Comparison of ENCODE assay signal across 18 cellular contexts in genomic region chr17:67492824-67493490, GRCh38.
DNase-seq lines count a peak whose midpoint lies in the region; ATAC-seq and TF ChIP-seq lines count a peak whose summit lies in the region.
"Had no signal": no experiment of that assay in that cellular context is flagged by ENCODE, and none has a peak within 500 bp of the region (broad histone marks: within the 10 kb centered on the region; RNA-seq: fewer than 3 reads in every experiment).

No MANE protein-coding gene starts in this region.

- TF ChIP-seq CTCF in dorsolateral prefrontal cortex (IDR thresholded peaks at IDR 0.05 in 54 of 56, conservative IDR thresholded peaks at IDR 0.05 in 2 of 56; ENCODE audit: low read depth in 1 of 56, partially characterized antibody in 56 of 56) = no peak
- TF ChIP-seq CTCF in MCF 10A (IDR thresholded peaks at IDR 0.05; ENCODE audit: unreplicated experiment) = no peak

- DNase-seq in left ventricle myocardium superior (no peak), Right ventricle myocardium superior (no peak), dorsolateral prefrontal cortex (peak in 2 of 10 donors; percentile 25 to 46), MCF 10A (ENCODE audit: unreplicated experiment) (no peak), SIG-M5 treated with dmso at 0.1 percent for 504 hours (lab: John Stamatoyannopoulos, UW; ENCODE audit: unreplicated experiment) (no peak)
- no peak for DNase-seq in naive thymus-derived CD4-positive, alpha-beta T cell
- DNase-seq: activated B cell treated with CpG ODN at 0.5 μM for 24 hours; activated CD8-positive, alpha-beta memory T cell treated with anti-CD3 and anti-CD28 coated beads, Interleukin-2, amount 50 U/mL, for 48 hours; amniotic stem cell; DMS79; effector CD8-positive, alpha-beta T cell; NCI-H1048; NCI-H226; spleen; transverse colon had no signal

- H3K4me3 ChIP-seq in dorsolateral prefrontal cortex = peak overlapping the region in 54 of 59 donors; percentile 3 to 61 (median 30)
- H3K4me3 ChIP-seq in naive thymus-derived CD4-positive, alpha-beta T cell (ENCODE audit: low read length) = no peak overlapping the region
- H3K4me3 ChIP-seq: neural progenitor cell, spleen, transverse colon had no signal

- no peaks in the 10 kb centered on the region for H3K9me3 ChIP-seq in naive thymus-derived CD4-positive, alpha-beta T cell (ENCODE audit: control insufficient read depth in 2 of 3, low read length in 3 of 3)
- H3K9me3 ChIP-seq: transverse colon had no signal

- H3K4me1 ChIP-seq in naive thymus-derived CD4-positive, alpha-beta T cell (ENCODE audit: control insufficient read depth in 2 of 2, insufficient read depth in 2 of 2, low read length in 2 of 2) = peaks cover 11 to 41% of the 10 kb centered on the region in 2 donors

- peak overlapping the region; percentile 32 to 94 (median 82) for H3K27ac ChIP-seq in dorsolateral prefrontal cortex
- no peak overlapping the region for H3K27ac ChIP-seq in naive thymus-derived CD4-positive, alpha-beta T cell (ENCODE audit: low read depth, low read length)
- H3K27ac ChIP-seq: neural progenitor cell, spleen had no signal

- POLR2A ChIA-PET in naive thymus-derived CD4-positive, alpha-beta T cell (lab: Charles Lee) = interaction anchor here (1.1 to 1.6 kb wide), 2 partner anchors 9 to 11 kb away, joined by 3 to 4 read pairs; no protein-coding TSS in a partner anchor
- POLR2A ChIA-PET in MCF 10A (lab: Yijun Ruan, JAX) = no interaction called here

- peak overlapping the region in 2 of 10 donors; percentile 0 to 10 for H3K4me3 Mint-ChIP-seq in naive thymus-derived CD4-positive, alpha-beta T cell
- H3K4me3 Mint-ChIP-seq in MCF 10A (ENCODE audit: unreplicated experiment) = no peak overlapping the region
- H3K4me3 Mint-ChIP-seq: activated B cell treated with CpG ODN at 0.5 μM for 24 hours, neural progenitor cell had no signal

- H3K27me3 ChIP-seq in dorsolateral prefrontal cortex = no peaks in the 10 kb centered on the region
- H3K27me3 ChIP-seq in naive thymus-derived CD4-positive, alpha-beta T cell (ENCODE audit: control insufficient read depth in 2 of 2, insufficient read depth in 2 of 2, low read length in 2 of 2) = no peaks in the 10 kb centered on the region
- H3K27me3 ChIP-seq: neural progenitor cell, spleen, transverse colon had no signal

- ATAC-seq in left ventricle myocardium superior (peak; percentile 8), Right ventricle myocardium superior (ENCODE audit: poor library complexity) (no peak), HG03108 (IDR thresholded peaks at IDR 0.05; ENCODE audit: unreplicated experiment) (no peak), HG03378 (IDR thresholded peaks at IDR 0.05; ENCODE audit: unreplicated experiment) (no peak)
- no peak for ATAC-seq in naive thymus-derived CD4-positive, alpha-beta T cell

- CTCF ChIA-PET in naive thymus-derived CD4-positive, alpha-beta T cell (lab: Charles Lee) = interaction anchor here (1.3 kb wide), 1 partner anchor 18 kb away, joined by 3 read pairs; no protein-coding TSS in a partner anchor
- CTCF ChIA-PET in MCF 10A (lab: Yijun Ruan, JAX) = interaction anchor here (0.7 to 1.1 kb wide), 2 partner anchors 108 to 117 kb away, joined by 3 read pairs; no protein-coding TSS in a partner anchor

- peaks cover 12 to 74% (median 63%) of the 10 kb centered on the region in 7 donors for H3K4me1 Mint-ChIP-seq in naive thymus-derived CD4-positive, alpha-beta T cell
- H3K4me1 Mint-ChIP-seq in MCF 10A (ENCODE audit: insufficient read depth, unreplicated experiment) = peaks cover 10% of the 10 kb centered on the region
- H3K4me1 Mint-ChIP-seq: activated B cell treated with CpG ODN at 0.5 μM for 24 hours had no signal

- intact Hi-C loops in left ventricle myocardium superior (cut with micrococcal nuclease) (loop anchor here (10.0 kb wide), 1 partner anchor 62 kb away; no protein-coding TSS in a partner anchor), Right ventricle myocardium superior (cut with DNase I) (no loop called here), dorsolateral prefrontal cortex (cut with DNase I) (loop anchor here in 1 of 2 donors (5.0 kb wide), 1 partner anchor 116 kb away; the partner anchor contains the start of gene PITPNC1), MCF 10A (cut with micrococcal nuclease) (no loop called here)
- intact Hi-C loops in naive thymus-derived CD4-positive, alpha-beta T cell (cut with micrococcal nuclease) = no loop called here

- peaks cover 0 to 6% (median 0%) of the 10 kb centered on the region in 3 experiments for H3K36me3 ChIP-seq in naive thymus-derived CD4-positive, alpha-beta T cell (ENCODE audit: control insufficient read depth in 2 of 3, insufficient read depth in 3 of 3, low read length in 3 of 3)
- H3K36me3 ChIP-seq: neural progenitor cell, spleen, transverse colon had no signal

- H3K9me3 Mint-ChIP-seq in naive thymus-derived CD4-positive, alpha-beta T cell = peaks cover 0 to 4% (median 0%) of the 10 kb centered on the region in 11 donors
- H3K9me3 Mint-ChIP-seq in MCF 10A (ENCODE audit: unreplicated experiment) = no peaks in the 10 kb centered on the region
- H3K9me3 Mint-ChIP-seq: neural progenitor cell had no signal

- H3K36me3 Mint-ChIP-seq in naive thymus-derived CD4-positive, alpha-beta T cell = peaks cover 0 to 22% (median 9%) of the 10 kb centered on the region in 5 donors
- peaks cover 5% of the 10 kb centered on the region for H3K36me3 Mint-ChIP-seq in MCF 10A (ENCODE audit: insufficient read depth, unreplicated experiment)
- H3K36me3 Mint-ChIP-seq: neural progenitor cell had no signal

- peak overlapping the region in 6 of 9 donors; percentile 9 to 69 (median 44) for H3K27ac Mint-ChIP-seq in naive thymus-derived CD4-positive, alpha-beta T cell
- no peak overlapping the region for H3K27ac Mint-ChIP-seq in MCF 10A (ENCODE audit: low read depth, unreplicated experiment)
- H3K27ac Mint-ChIP-seq: activated B cell treated with CpG ODN at 0.5 μM for 24 hours had no signal

- no TSS peak for BruUV-seq in MCF 10A (replicated peaks; lab: Mats Ljungman, UMichigan)

- no peaks in the 10 kb centered on the region for H3K27me3 Mint-ChIP-seq in naive thymus-derived CD4-positive, alpha-beta T cell
- no peaks in the 10 kb centered on the region for H3K27me3 Mint-ChIP-seq in MCF 10A (ENCODE audit: insufficient read depth, unreplicated experiment)
- H3K27me3 Mint-ChIP-seq: activated B cell treated with CpG ODN at 0.5 μM for 24 hours had no signal
